Comparison of ENCODE assay signal across 17 cellular contexts in genomic region chr21:40618216-40618615, GRCh38.
"Had no signal": no experiment of that assay in that cellular context is flagged by ENCODE, and none has a peak within 500 bp of the region (broad histone marks: within the 10 kb centered on the region; RNA-seq: fewer than 3 reads in every experiment).

No MANE protein-coding gene starts in this region.

- H3K27me3 ChIP-seq: hepatocyte, right atrium auricular region, thyroid gland had no signal

- H2AFZ ChIP-seq: hepatocyte had no signal

- H3K9me3 ChIP-seq: right atrium auricular region, thyroid gland had no signal

- DNase-seq: activated CD4-positive, alpha-beta memory T cell treated with anti-CD3 and anti-CD28 coated beads, Interleukin-2, amount 10 ng/mL, durations not matched to agents 7 days and 5 days; activated CD4-positive, alpha-beta T cell treated with anti-CD3 and anti-CD28 coated beads for 48 hours; activated CD4-positive, CD25-positive, alpha-beta regulatory T cell; activated CD8-positive, alpha-beta memory T cell treated with anti-CD3 and anti-CD28 coated beads, Interleukin-2, amount 10 ng/mL, durations not matched to agents 7 days and 5 days; activated naive CD4-positive, alpha-beta T cell treated with Interleukin-2 at 50 U/mL for 16 hours; activated naive CD8-positive, alpha-beta T cell treated with anti-CD3 and anti-CD28 coated beads, Interleukin-2, amount 10 ng/mL, durations not matched to agents 7 days and 5 days; amygdala; dermis blood vessel endothelial cell; foreskin fibroblast; stimulated activated CD4-positive, alpha-beta T cell treated with anti-CD3 and anti-CD28 coated beads, Interleukin-12 subunit alpha, Interleukin-12 subunit beta, amount 100 ng/mL, for 4 hours; stimulated activated CD4-positive, alpha-beta T cell treated with anti-CD3 and anti-CD28 coated beads, Interleukin-1b, Interleukin-23, amount 100 ng/mL, for 48 hours; stimulated activated naive CD4-positive, alpha-beta T cell treated with Interleukin-2 at 50 U/mL for 16 hours; thyroid gland had no signal

- H3K4me3 ChIP-seq: hepatocyte, lung, right atrium auricular region, thyroid gland had no signal

- H3K36me3 ChIP-seq: right atrium auricular region, thyroid gland had no signal

- H3K4me2 ChIP-seq: hepatocyte had no signal

- H3K79me2 ChIP-seq: hepatocyte had no signal

- H3K27ac ChIP-seq: epithelial cell of prostate, hepatocyte, right atrium auricular region, thyroid gland had no signal

- H3K4me1 ChIP-seq: right atrium auricular region, thyroid gland had no signal
